In genomic region chrX:55451125-55451524, GRCh38 we compare ENCODE assay signal across 8 cellular contexts. TPM values are rescaled to one million over a fixed set of nuclear protein-coding genes. Genes with fewer than 3 reads are reported as not detected.
DNase-seq lines count a peak whose midpoint lies in the region; ATAC-seq and TF ChIP-seq lines count a peak whose summit lies in the region.

No MANE protein-coding gene starts in this region.

- no peaks in the 10 kb centered on the region for H3K36me3 Mint-ChIP-seq in activated T-cell treated with anti-CD3 and anti-CD28 coated beads, Interleukin-2, amount 50 U/mL, for 4 hours (ENCODE audit: insufficient read depth)
- no peaks in the 10 kb centered on the region for H3K36me3 Mint-ChIP-seq in glutamatergic neuron (ENCODE audit: unreplicated experiment)

- H3K27me3 Mint-ChIP-seq in activated T-cell treated with anti-CD3 and anti-CD28 coated beads, Interleukin-2, amount 50 U/mL, for 4 hours (ENCODE audit: low read depth) = no peaks in the 10 kb centered on the region
- peaks cover 3% of the 10 kb centered on the region for H3K27me3 Mint-ChIP-seq in glutamatergic neuron (ENCODE audit: unreplicated experiment)

- no peak for DNase-seq in activated T-cell treated with anti-CD3 and anti-CD28 coated beads, Interleukin-2, amount 50 U/mL, for 4 hours
- DNase-seq in activated T-cell treated with anti-CD3 and anti-CD28 coated beads, Interleukin-2, amount 50 U/mL, for 1 hour = no peak
- DNase-seq in OCI-M1 (lab: John Stamatoyannopoulos, UW) (peak; percentile 12), glutamatergic neuron (no peak), substantia nigra (lab: John Stamatoyannopoulos, UW) (no peak), NCI-H1694 treated with DMSO at 0.1 percent for 48 hours (lab: John Stamatoyannopoulos, UW) (no peak), GM13976 (ENCODE audit: low spot score) (no peak), NCI-H345 (lab: John Stamatoyannopoulos, UW) (no peak)

- ATAC-seq in activated T-cell treated with anti-CD3 and anti-CD28 coated beads, Interleukin-2, amount 50 U/mL, for 4 hours = no peak

- H3K9me3 Mint-ChIP-seq in activated T-cell treated with anti-CD3 and anti-CD28 coated beads, Interleukin-2, amount 50 U/mL, for 4 hours = no peaks in the 10 kb centered on the region
- H3K9me3 Mint-ChIP-seq in glutamatergic neuron (ENCODE audit: unreplicated experiment) = no peaks in the 10 kb centered on the region

- H3K4me3 Mint-ChIP-seq in activated T-cell treated with anti-CD3 and anti-CD28 coated beads, Interleukin-2, amount 50 U/mL, for 4 hours = peak overlapping the region; percentile 94
- peak overlapping the region; percentile 89 for H3K4me3 Mint-ChIP-seq in glutamatergic neuron (ENCODE audit: unreplicated experiment)

- H3K27ac Mint-ChIP-seq in glutamatergic neuron (ENCODE audit: unreplicated experiment) = no peak overlapping the region

- in situ Hi-C loops in GM13976 (cut with MboI; ENCODE audit: low sequenced_read_pairs, unreplicated experiment) = no loop called here

- TF ChIP-seq CTCF in glutamatergic neuron (IDR thresholded peaks at IDR 0.05; ENCODE audit: partially characterized antibody, unreplicated experiment) (no peak), GM13976 (IDR thresholded peaks at IDR 0.05; ENCODE audit: borderline replicate concordance, control extremely low read depth, extremely low read depth, insufficient read depth, missing control alignments) (no peak)

- peaks cover 7% of the 10 kb centered on the region for H3K4me1 Mint-ChIP-seq in activated T-cell treated with anti-CD3 and anti-CD28 coated beads, Interleukin-2, amount 50 U/mL, for 4 hours (ENCODE audit: low read depth)
- H3K4me1 Mint-ChIP-seq in glutamatergic neuron (ENCODE audit: low read depth, unreplicated experiment) = peaks cover 2% of the 10 kb centered on the region

- H3K27ac ChIP-seq in substantia nigra (ENCODE audit: low read depth, low read length, poor library complexity, severe bottlenecking) = peak overlapping the region; percentile 87

RNA-seq across cellular contexts. Expression of gene MAGEH1, which starts 0.8 kb away (rescaled TPM):
- total RNA-seq in activated T-cell treated with anti-CD3 and anti-CD28 coated beads, Interleukin-2, amount 50 U/mL, for 4 hours = 10 to 100 TPM; 15.1 to 17.0 (median 17.0) TPM
- total RNA-seq in glutamatergic neuron (ENCODE audit: unreplicated experiment) = 29.8 TPM

RNA-seq across cellular contexts. Expression of gene USP51, which starts 38.5 kb away (rescaled TPM):
- total RNA-seq in activated T-cell treated with anti-CD3 and anti-CD28 coated beads, Interleukin-2, amount 50 U/mL, for 4 hours = 1 to 10 TPM in 1 of 3 donors, under 1 TPM in 2; 0.56 to 1.2 (median 0.76) TPM
- total RNA-seq in glutamatergic neuron (ENCODE audit: unreplicated experiment) = 2.7 TPM
